4 cellular contexts compared by ENCODE assay signal in the genomic region with DNA sequence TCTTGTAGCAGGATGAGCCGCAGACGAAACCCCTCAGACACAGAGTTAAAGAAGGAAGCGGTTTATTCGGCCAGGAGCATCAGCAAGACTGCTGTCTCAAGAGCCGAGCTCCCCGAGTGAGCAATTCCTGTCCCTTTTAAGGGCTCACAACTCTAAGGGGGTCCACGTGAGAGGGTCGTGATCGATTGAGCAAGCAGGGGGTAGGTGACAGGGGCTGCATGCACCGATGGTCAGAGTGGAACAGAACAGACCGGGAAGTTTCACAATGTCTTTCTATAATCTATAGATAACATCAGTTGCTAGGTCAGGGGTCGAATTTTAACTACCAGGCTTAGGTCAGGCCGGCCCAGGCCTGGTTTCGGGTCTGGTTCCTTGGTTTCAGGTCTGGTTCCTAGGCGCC. TPM values are rescaled to one million over a fixed set of nuclear protein-coding genes. Genes with fewer than 3 reads are reported as not detected.
"Had no signal": no experiment of that assay in that cellular context is flagged by ENCODE, and none has a peak within 500 bp of the region (broad histone marks: within the 10 kb centered on the region; RNA-seq: fewer than 3 reads in every experiment).

No MANE protein-coding gene starts in this region.

RNA-seq across cellular contexts. Expression of a gene that starts 20.6 kb away (rescaled TPM):
- total RNA-seq: LHCN-M2, M059J, MCF 10A, NCI-H460 had no signal
